15 cellular contexts compared by ENCODE assay signal in the genomic region with DNA sequence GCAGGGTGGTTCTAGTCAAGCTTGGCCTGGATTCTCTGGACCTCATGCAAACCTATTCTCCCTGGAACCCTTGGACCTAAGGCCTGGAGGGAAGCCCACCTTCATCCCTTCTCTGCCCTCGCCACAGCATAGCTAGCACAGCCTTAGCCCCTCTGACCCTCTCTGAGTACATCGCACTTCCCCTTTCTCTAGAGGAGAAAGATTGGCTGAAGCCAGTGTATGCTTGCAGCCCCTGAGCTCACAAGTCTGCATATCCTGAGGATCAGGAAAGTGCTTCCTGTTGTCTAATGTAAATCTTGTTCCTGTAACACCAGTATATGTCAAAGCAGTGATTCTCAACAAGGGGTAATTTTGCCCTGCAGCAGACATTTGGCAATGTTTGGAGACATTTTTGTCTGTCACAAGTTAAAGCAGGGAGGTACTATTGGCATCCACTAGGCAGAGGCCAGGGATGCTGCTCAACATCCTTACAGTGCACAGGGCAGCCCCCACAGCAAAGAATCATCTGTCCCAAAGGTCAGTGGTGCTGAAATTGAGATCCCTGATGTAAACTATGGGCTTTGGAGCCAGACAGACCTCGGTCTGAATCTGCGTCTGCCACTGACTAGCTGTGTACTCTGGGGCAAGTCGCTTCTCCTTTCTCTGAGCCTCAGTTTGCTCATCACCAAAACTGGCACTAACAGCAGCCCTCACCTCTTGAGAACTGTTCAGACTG. TPM values are rescaled to one million over a fixed set of nuclear protein-coding genes. Genes with fewer than 3 reads are reported as not detected.
DNase-seq lines count a peak whose midpoint lies in the region; ATAC-seq and TF ChIP-seq lines count a peak whose summit lies in the region.
"Had no signal": no experiment of that assay in that cellular context is flagged by ENCODE, and none has a peak within 500 bp of the region (broad histone marks: within the 10 kb centered on the region; RNA-seq: fewer than 3 reads in every experiment).

No MANE protein-coding gene starts in this region.

- H3K9me2 ChIP-seq in Karpas-422 (replicated peaks; ENCODE audit: insufficient read depth, low read length) = no peaks in the 10 kb centered on the region

- CTCF ChIA-PET in WTC11 (lab: Charles Lee) = interaction anchor here (1.0 to 3.7 kb wide), 6 partner anchors 11 to 49 kb away, joined by 3 to 27 read pairs (median 8); no protein-coding TSS in a partner anchor

- H3K27me3 Mint-ChIP-seq in CD14-positive monocyte (ENCODE audit: low read depth in 3 of 3) (peaks cover 10 to 25% (median 17%) of the 10 kb centered on the region in 3 donors), WTC11 (ENCODE audit: low read depth) (peaks cover 18% of the 10 kb centered on the region), nephron (ENCODE audit: low read depth) (peaks cover 33% of the 10 kb centered on the region)

- TF ChIP-seq POLR2A in esophagus squamous epithelium (IDR thresholded peaks at IDR 0.05) = no peak

- ATAC-seq in WTC11 = no peak
- no peak for ATAC-seq in HG03045 (IDR thresholded peaks at IDR 0.05; ENCODE audit: unreplicated experiment)
- ATAC-seq in GM18907 (IDR thresholded peaks at IDR 0.05; ENCODE audit: unreplicated experiment) = no peak

- H3K27ac ChIP-seq in Karpas-422 (ENCODE audit: low read length) = no peak overlapping the region
- H3K27ac ChIP-seq in esophagus squamous epithelium = no peak overlapping the region
- H3K27ac ChIP-seq: epithelial cell of prostate had no signal

- H3K9ac ChIP-seq in Karpas-422 (ENCODE audit: low read length) = peak overlapping the region; percentile 6; the same call in 1 of the 2 replicates

- H3K79me2 ChIP-seq in Karpas-422 (ENCODE audit: low read length) = peaks cover 24% of the 10 kb centered on the region

- TF ChIP-seq CTCF in CD14-positive monocyte (IDR thresholded peaks at IDR 0.05) = no peak
- TF ChIP-seq CTCF in WTC11 (IDR thresholded peaks at IDR 0.05) = no peak
- TF ChIP-seq CTCF in nephron (IDR thresholded peaks at IDR 0.05; ENCODE audit: unreplicated experiment in 3 of 3) = no peak
- TF ChIP-seq CTCF in esophagus squamous epithelium (IDR thresholded peaks at IDR 0.05) = no peak

- POLR2A ChIA-PET in WTC11 (lab: Charles Lee) = interaction anchor here (1.0 kb wide), 1 partner anchor 25 kb away, joined by 3 read pairs; no protein-coding TSS in a partner anchor

- no peak overlapping the region for H2AFZ ChIP-seq in Karpas-422 (ENCODE audit: low read length)

- H3K4me1 ChIP-seq in Karpas-422 (ENCODE audit: low read length) (peaks cover 67% of the 10 kb centered on the region), esophagus squamous epithelium (peaks cover 36 to 90% (median 48%) of the 10 kb centered on the region in 3 donors)

- H3K36me3 Mint-ChIP-seq in CD14-positive monocyte (peaks cover 4 to 8% of the 10 kb centered on the region in 2 donors), WTC11 (no peaks in the 10 kb centered on the region), nephron (ENCODE audit: low read depth) (no peaks in the 10 kb centered on the region)

- peaks cover 19% of the 10 kb centered on the region; the same call in 1 of the 2 replicates for H4K20me1 ChIP-seq in Karpas-422 (ENCODE audit: insufficient read depth, low read depth, low read length)

- no peak overlapping the region for H3K4me2 ChIP-seq in Karpas-422 (ENCODE audit: low read depth, low read length, poor library complexity, severe bottlenecking)

- no peaks in the 10 kb centered on the region for H3K36me3 ChIP-seq in Karpas-422 (ENCODE audit: insufficient read depth, low read length)
- no peaks in the 10 kb centered on the region for H3K36me3 ChIP-seq in esophagus squamous epithelium
- H3K36me3 ChIP-seq: prostate gland had no signal

- no peak overlapping the region for H3K4me3 ChIP-seq in Karpas-422 (ENCODE audit: low read length)
- H3K4me3 ChIP-seq in esophagus squamous epithelium = no peak overlapping the region
- H3K4me3 ChIP-seq: prostate gland had no signal

- H3K27ac Mint-ChIP-seq in CD14-positive monocyte (peak overlapping the region; percentile 49 to 87 (median 77)), WTC11 (no peak overlapping the region), nephron (peak overlapping the region in 2 of 3 experiments; percentile 24 to 54)

- H3K9me3 ChIP-seq in Karpas-422 (ENCODE audit: low read length) = no peaks in the 10 kb centered on the region
- no peaks in the 10 kb centered on the region for H3K9me3 ChIP-seq in esophagus squamous epithelium
- H3K9me3 ChIP-seq: prostate gland had no signal

- intact Hi-C loops in CD14-positive monocyte (cut with micrococcal nuclease) (loop anchor here in 1 of 2 donors (2.0 kb wide), 1 partner anchor 16 kb away; no protein-coding TSS in a partner anchor), esophagus squamous epithelium (cut with DNase I) (no loop called here)

- H3K9me3 Mint-ChIP-seq in CD14-positive monocyte (peaks cover 0 to 3% (median 0%) of the 10 kb centered on the region in 7 donors), WTC11 (no peaks in the 10 kb centered on the region), nephron (no peaks in the 10 kb centered on the region)

- WGBS in esophagus squamous epithelium, 2 donors = 77 to 82% methylated on average over 4 to 5 of the region's 5 CpGs

- H3K4me3 Mint-ChIP-seq in CD14-positive monocyte = peak overlapping the region; percentile 38 to 59
- peak overlapping the region; percentile 10; the same call in 1 of the 2 replicates for H3K4me3 Mint-ChIP-seq in WTC11
- H3K4me3 Mint-ChIP-seq in nephron = peak overlapping the region; percentile 90 to 94 (median 92)

- no peak for DNase-seq in CD14-positive monocyte (ENCODE audit: low spot score)
- DNase-seq in Karpas-422 = peak; percentile 75
- no peak for DNase-seq in WTC11 (ENCODE audit: low spot score)
- no peak for DNase-seq in activated CD8-positive, alpha-beta memory T cell treated with anti-CD3 and anti-CD28 coated beads, Interleukin-2, amount 50 U/mL, for 48 hours
- DNase-seq in esophagus squamous epithelium (lab: John Stamatoyannopoulos, UW) = no peak
- DNase-seq: activated naive CD4-positive, alpha-beta T cell; central memory CD4-positive, alpha-beta T cell; hippocampal formation; NCI-H1436; stimulated activated naive CD4-positive, alpha-beta T cell had no signal

- H3K27me3 ChIP-seq in Karpas-422 (ENCODE audit: low read length) (no peaks in the 10 kb centered on the region), esophagus squamous epithelium (peaks cover 0 to 20% (median 0%) of the 10 kb centered on the region in 4 donors)

- peaks cover 58% of the 10 kb centered on the region for H3K4me1 Mint-ChIP-seq in CD14-positive monocyte
- peaks cover 40% of the 10 kb centered on the region for H3K4me1 Mint-ChIP-seq in WTC11
- H3K4me1 Mint-ChIP-seq in nephron = peaks cover 42% of the 10 kb centered on the region

TF ChIP-seq in WTC11, 78 proteins besides CTCF, POLR2A, EP300 and RAD21 (continues in another document):
- TF ChIP-seq GRHL2 (CRISPR knock-in tag; IDR thresholded peaks at IDR 0.05; ENCODE audit: insufficient replicate concordance, severe bottlenecking) = no peak
- no peak for TF ChIP-seq FOXJ3 (CRISPR knock-in tag; IDR thresholded peaks at IDR 0.05; ENCODE audit: borderline replicate concordance)
- TF ChIP-seq, protein P1, sequence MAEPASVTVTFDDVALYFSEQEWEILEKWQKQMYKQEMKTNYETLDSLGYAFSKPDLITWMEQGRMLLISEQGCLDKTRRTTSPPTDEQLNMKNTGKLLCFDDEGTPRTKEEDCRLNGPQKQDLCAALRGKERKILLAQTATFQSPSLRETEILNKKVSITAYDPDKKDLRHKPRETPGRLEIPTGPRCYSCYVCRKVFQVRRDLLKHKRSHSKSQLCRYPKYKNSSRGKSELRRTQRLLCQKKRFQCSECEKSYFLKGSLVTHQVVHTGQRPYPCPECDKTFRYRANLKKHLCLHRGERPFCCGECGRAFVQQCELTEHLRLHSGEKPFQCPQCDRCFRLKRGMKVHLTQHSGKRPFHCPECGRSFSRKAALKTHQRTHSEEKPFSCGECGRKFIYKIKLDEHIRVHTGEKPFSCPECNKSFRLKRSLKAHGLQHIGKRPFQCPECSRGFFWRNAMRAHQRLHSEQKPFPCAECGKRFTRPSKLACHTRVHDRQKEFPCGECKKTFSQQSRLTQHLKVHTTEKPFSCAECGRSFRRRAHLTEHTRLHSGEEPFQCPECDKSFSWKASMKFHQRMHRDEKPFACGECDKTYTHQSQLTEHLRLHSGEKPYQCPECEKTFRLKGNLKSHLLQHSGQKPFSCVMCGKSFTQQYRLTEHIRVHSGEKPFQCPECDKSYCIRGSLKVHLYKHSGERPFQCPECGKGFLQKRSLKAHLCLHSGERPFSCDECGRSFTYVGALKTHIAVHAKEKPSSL (CRISPR knock-in tag; conservative IDR thresholded peaks at IDR 0.05) = no peak
- no peak for TF ChIP-seq NR3C1 (CRISPR knock-in tag; conservative IDR thresholded peaks at IDR 0.05; ENCODE audit: low read depth)
- TF ChIP-seq ATF2 (CRISPR knock-in tag; IDR thresholded peaks at IDR 0.05; ENCODE audit: borderline replicate concordance, low read depth) = no peak
- no peak for TF ChIP-seq E2F5 (CRISPR knock-in tag; IDR thresholded peaks at IDR 0.05)

RNA-seq across cellular contexts. Expression of gene PRKCD, which starts 2.2 kb away (rescaled TPM):
- polyA plus RNA-seq in CD14-positive monocyte = 100 to 1,000 TPM; 123 to 158 TPM
- total RNA-seq in Karpas-422 (2014; rRNA removed; shearing (Covaris generic); ENCODE audit: low replicate concordance) = 22.7 and 27.9 TPM in 2 replicates
- 16.7 to 19.2 TPM (median 18.0 TPM) in 3 replicates for total RNA-seq in WTC11 (2021)
- total RNA-seq in esophagus squamous epithelium = 10 to 100 TPM in 3 of 4 donors, 1 to 10 TPM in 1; 8.8 to 21.5 (median 20.1) TPM

RNA-seq across cellular contexts. Expression of gene RFT1, which starts 28.6 kb away (rescaled TPM):
- 10 to 100 TPM; 25.6 to 34.9 TPM for polyA plus RNA-seq in CD14-positive monocyte
- total RNA-seq in Karpas-422 (2014; rRNA removed; shearing (Covaris generic); ENCODE audit: low replicate concordance) = 20.5 and 29.9 TPM in 2 replicates
- total RNA-seq in WTC11 (2021) (26.3 to 28.0 TPM (median 27.1 TPM) in 3 replicates), esophagus squamous epithelium (10 to 100 TPM in 3 of 4 donors, 1 to 10 TPM in 1; 4.9 to 18.2 (median 12.8) TPM)

Comparison
In these comparisons a context has a peak if more than half of its experiments do, and no peak if none do; other contexts are left out.
1. H3K4me3 Mint-ChIP-seq: peak in every context shown above with its lines; median percentile 92 in nephron; 48 in CD14-positive monocyte; 10 in WTC11.